Comparison of ENCODE assay signal across 27 cellular contexts in the genomic region with DNA sequence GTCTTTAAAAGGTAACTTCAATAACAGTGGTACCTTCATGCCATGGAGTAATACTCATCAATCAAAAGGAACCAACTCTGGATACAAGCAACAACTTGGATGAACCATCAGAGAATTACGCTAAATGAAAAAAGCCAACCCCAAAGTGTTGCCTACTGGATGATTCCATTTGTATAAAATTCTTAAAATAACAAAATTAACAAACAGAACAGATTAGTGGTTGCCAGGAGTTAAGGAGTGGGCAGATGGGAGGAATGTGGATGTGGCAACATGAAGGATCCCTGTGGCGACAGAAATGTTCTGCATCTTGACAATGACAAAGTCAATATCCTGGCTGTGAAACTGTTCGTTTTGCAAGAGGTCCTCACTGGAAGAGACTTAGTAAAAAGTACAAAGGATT. TPM values are rescaled to one million over a fixed set of nuclear protein-coding genes. Genes with fewer than 3 reads are reported as not detected.
DNase-seq lines count a peak whose midpoint lies in the region; ATAC-seq and TF ChIP-seq lines count a peak whose summit lies in the region.
"Had no signal": no experiment of that assay in that cellular context is flagged by ENCODE, and none has a peak within 500 bp of the region (broad histone marks: within the 10 kb centered on the region; RNA-seq: fewer than 3 reads in every experiment).

No MANE protein-coding gene starts in this region.

- H3K9ac ChIP-seq in smooth muscle cell (ENCODE audit: low read depth) (no peak overlapping the region), neural progenitor cell (no peak overlapping the region)

- H3K27ac Mint-ChIP-seq in MCF 10A (ENCODE audit: low read depth, unreplicated experiment): peak overlapping the region; percentile 87
- H3K27ac Mint-ChIP-seq in activated T-helper 17 cell treated with anti-CD3 and anti-CD28 coated beads, Interleukin-2, amount 50 U/mL, for 72 hours: no peak overlapping the region
- H3K27ac Mint-ChIP-seq in neural progenitor cell: no peak overlapping the region
- H3K27ac Mint-ChIP-seq: CD14-positive monocyte; stimulated activated effector memory CD8-positive, alpha-beta T cell treated with anti-CD3 and anti-CD28 coated beads, Interleukin-12 subunit alpha, Interleukin-12 subunit beta, amount 100 ng/mL, for 72 hours; T-helper 1 cell treated with Interleukin-12 subunit alpha and Interleukin-12 subunit beta and Interleukin-4 antibody, amounts not matched to agents 30 μg/mL and 1 μg/mL, for 36 hours had no signal

- peaks cover 31% of the 10 kb centered on the region for H3K79me2 ChIP-seq in smooth muscle cell (ENCODE audit: low read depth)
- peaks cover 31% of the 10 kb centered on the region for H3K79me2 ChIP-seq in neural progenitor cell (ENCODE audit: low read depth)

- H3K4me1 ChIP-seq in breast epithelium (no peaks in the 10 kb centered on the region), smooth muscle cell (ENCODE audit: low read depth) (peaks cover 3% of the 10 kb centered on the region), neural progenitor cell (peaks cover 7% of the 10 kb centered on the region)
- H3K4me1 ChIP-seq: foreskin keratinocyte, lower lobe of right lung had no signal

- H3K4me3 Mint-ChIP-seq in MCF 10A (ENCODE audit: unreplicated experiment) (no peak overlapping the region), neural progenitor cell (no peak overlapping the region)
- no peak overlapping the region for H3K4me3 Mint-ChIP-seq in activated T-helper 17 cell treated with anti-CD3 and anti-CD28 coated beads, Interleukin-2, amount 50 U/mL, for 72 hours
- H3K4me3 Mint-ChIP-seq: CD14-positive monocyte; stimulated activated effector memory CD8-positive, alpha-beta T cell treated with anti-CD3 and anti-CD28 coated beads, Interleukin-12 subunit alpha, Interleukin-12 subunit beta, amount 100 ng/mL, for 72 hours; T-helper 1 cell treated with Interleukin-12 subunit alpha and Interleukin-12 subunit beta and Interleukin-4 antibody, amounts not matched to agents 30 μg/mL and 1 μg/mL, for 36 hours had no signal

- no peaks in the 10 kb centered on the region for H3K27me3 Mint-ChIP-seq in MCF 10A (ENCODE audit: insufficient read depth, unreplicated experiment)
- no peaks in the 10 kb centered on the region for H3K27me3 Mint-ChIP-seq in activated T-helper 17 cell treated with anti-CD3 and anti-CD28 coated beads, Interleukin-2, amount 50 U/mL, for 72 hours
- no peaks in the 10 kb centered on the region for H3K27me3 Mint-ChIP-seq in neural progenitor cell (ENCODE audit: insufficient read depth, low read depth)

- no peak for TF ChIP-seq POLR2A in breast epithelium (IDR thresholded peaks at IDR 0.05)

- no TSS peak for BruUV-seq in MCF 10A (replicated peaks; lab: Mats Ljungman, UMichigan)

- TF ChIP-seq CTCF in MCF 10A (IDR thresholded peaks at IDR 0.05; ENCODE audit: unreplicated experiment) (no peak), breast epithelium (IDR thresholded peaks at IDR 0.05) (no peak), astrocyte of the spinal cord (IDR thresholded peaks at IDR 0.05; ENCODE audit: low read depth, low read length) (no peak), fibroblast of villous mesenchyme (IDR thresholded peaks at IDR 0.05; ENCODE audit: insufficient read depth, low read depth, low read length) (no peak), smooth muscle cell (IDR thresholded peaks at IDR 0.05; ENCODE audit: borderline replicate concordance, insufficient read depth, poor library complexity, severe bottlenecking) (no peak), neural progenitor cell (IDR thresholded peaks at IDR 0.05) (no peak)

- peaks cover 22 to 39% of the 10 kb centered on the region in 2 donors for H3K9me3 ChIP-seq in breast epithelium
- H3K9me3 ChIP-seq in smooth muscle cell (replicated peaks; ENCODE audit: low read depth): peaks cover 14% of the 10 kb centered on the region
- H3K9me3 ChIP-seq in neural progenitor cell (ENCODE audit: low read depth): peaks cover 22% of the 10 kb centered on the region

- H3F3A ChIP-seq in smooth muscle cell (ENCODE audit: low read depth): no peaks in the 10 kb centered on the region
- H3F3A ChIP-seq in neural progenitor cell (ENCODE audit: low read depth): peaks cover 19% of the 10 kb centered on the region

- H3K36me3 ChIP-seq in breast epithelium: peaks cover 8% of the 10 kb centered on the region
- peaks cover 35% of the 10 kb centered on the region for H3K36me3 ChIP-seq in smooth muscle cell (ENCODE audit: low read depth)
- peaks cover 39% of the 10 kb centered on the region for H3K36me3 ChIP-seq in neural progenitor cell
- H3K36me3 ChIP-seq: uterus had no signal

- no peaks in the 10 kb centered on the region for H4K20me1 ChIP-seq in smooth muscle cell (ENCODE audit: low read depth)
- H4K20me1 ChIP-seq in neural progenitor cell (ENCODE audit: low read depth): peaks cover under 1% of the 10 kb centered on the region

- POLR2A ChIA-PET in MCF 10A (lab: Yijun Ruan, JAX): no interaction called here

- CTCF ChIA-PET in MCF 10A (lab: Yijun Ruan, JAX): no interaction called here

- in situ Hi-C loops in astrocyte of the spinal cord (cut with HindIII; ENCODE audit: low sequenced_read_pairs): no loop called here

- ATAC-seq in activated T-helper 17 cell treated with anti-CD3 and anti-CD28 coated beads, Interleukin-2, amount 50 U/mL, for 72 hours (replicated peaks): no peak
- ATAC-seq: foreskin keratinocyte; lower lobe of right lung; right cardiac atrium; stimulated activated effector memory CD8-positive, alpha-beta T cell treated with anti-CD3 and anti-CD28 coated beads, Interleukin-12 subunit alpha, Interleukin-12 subunit beta, amount 100 ng/mL, for 72 hours had no signal

- DNase-seq in MCF 10A (ENCODE audit: unreplicated experiment) (peak; percentile 64), breast epithelium (ENCODE audit: low spot score in 2 of 2) (no peak), astrocyte of the spinal cord (ENCODE audit: low read depth, low spot score) (peak; percentile 85), fibroblast of villous mesenchyme (ENCODE audit: low read depth) (peak; percentile 50), smooth muscle cell (lab: John Stamatoyannopoulos, UW; ENCODE audit: unreplicated experiment) (no peak), neural progenitor cell (ENCODE audit: low spot score) (no peak)
- no peak for DNase-seq in stimulated activated CD4-positive, alpha-beta T cell treated with anti-CD3 and anti-CD28 coated beads, Interleukin-1b, Interleukin-23, amount 100 ng/mL, for 48 hours
- DNase-seq: activated CD4-positive, alpha-beta T cell treated with anti-CD3 and anti-CD28 coated beads, Interleukin-2, amount 50 U/mL, for 4 hours; activated gamma-delta T cell; adrenal gland; islet precursor cell; KG1; lower lobe of right lung; NCI-H1092; NCI-H2029 treated with DMSO at 0.1 percent for 48 hours; NK-92 treated with Interleukin-12 subunit alpha and Interleukin-12 subunit beta, amount 100 ng/mL, for 24 hours; nucleus accumbens; right cardiac atrium; uterus; WERI-Rb-1 had no signal

- intact Hi-C loops in MCF 10A (cut with micrococcal nuclease): no loop called here
- intact Hi-C loops in breast epithelium (cut with DNase I; ENCODE audit: low total_unique reads): no loop called here

- H2AFZ ChIP-seq in smooth muscle cell (ENCODE audit: low read depth): no peak overlapping the region
- H2AFZ ChIP-seq in neural progenitor cell (replicated peaks): no peak overlapping the region
- H2AFZ ChIP-seq: hepatocyte had no signal

- H3K4me2 ChIP-seq in smooth muscle cell: peak overlapping the region; percentile 13
- no peak overlapping the region for H3K4me2 ChIP-seq in neural progenitor cell
- H3K4me2 ChIP-seq: hepatocyte had no signal

- WGBS in smooth muscle cell (ENCODE audit: low lambda C conversion rate): 47% methylated on average over 3 of the region's 3 CpGs

- H3K27me3 ChIP-seq in breast epithelium (no peaks in the 10 kb centered on the region), smooth muscle cell (ENCODE audit: low read depth) (no peaks in the 10 kb centered on the region), neural progenitor cell (no peaks in the 10 kb centered on the region)
- H3K27me3 ChIP-seq: adrenal gland, foreskin keratinocyte, hepatocyte, uterus had no signal

- H3K27ac ChIP-seq in breast epithelium (no peak overlapping the region), smooth muscle cell (ENCODE audit: low read depth) (peak overlapping the region; percentile 56), neural progenitor cell (no peak overlapping the region)
- H3K27ac ChIP-seq: 22Rv1, adrenal gland, foreskin keratinocyte, hepatocyte, lower lobe of right lung, uterus, WERI-Rb-1 had no signal

- H3K4me1 Mint-ChIP-seq in MCF 10A (ENCODE audit: insufficient read depth, unreplicated experiment): peaks cover 8% of the 10 kb centered on the region
- peaks cover 14% of the 10 kb centered on the region for H3K4me1 Mint-ChIP-seq in activated T-helper 17 cell treated with anti-CD3 and anti-CD28 coated beads, Interleukin-2, amount 50 U/mL, for 72 hours
- H3K4me1 Mint-ChIP-seq in neural progenitor cell: peaks cover 13% of the 10 kb centered on the region
- H3K4me1 Mint-ChIP-seq: CD14-positive monocyte had no signal

- H3K4me3 ChIP-seq in breast epithelium (no peak overlapping the region), astrocyte of the spinal cord (ENCODE audit: low read depth, low read length) (no peak overlapping the region), fibroblast of villous mesenchyme (ENCODE audit: low read depth, low read length) (no peak overlapping the region), smooth muscle cell (no peak overlapping the region), neural progenitor cell (no peak overlapping the region)
- H3K4me3 ChIP-seq: adrenal gland, hepatocyte, lower lobe of right lung, uterus had no signal

- H3K36me3 Mint-ChIP-seq in MCF 10A (ENCODE audit: insufficient read depth, unreplicated experiment) (peaks cover 83% of the 10 kb centered on the region), neural progenitor cell (peaks cover 66% of the 10 kb centered on the region)
- peaks cover 100% of the 10 kb centered on the region for H3K36me3 Mint-ChIP-seq in activated T-helper 17 cell treated with anti-CD3 and anti-CD28 coated beads, Interleukin-2, amount 50 U/mL, for 72 hours (ENCODE audit: low read depth)

- H3K9me3 Mint-ChIP-seq in MCF 10A (ENCODE audit: unreplicated experiment) (peaks cover 25% of the 10 kb centered on the region), neural progenitor cell (peaks cover 33% of the 10 kb centered on the region)
- H3K9me3 Mint-ChIP-seq in activated T-helper 17 cell treated with anti-CD3 and anti-CD28 coated beads, Interleukin-2, amount 50 U/mL, for 72 hours: peaks cover 8% of the 10 kb centered on the region

RNA-seq across cellular contexts. Expression of a gene that starts 50.5 kb away (rescaled TPM):
- total RNA-seq in MCF 10A (2022) (65.5 and 68.0 TPM in 2 replicates), breast epithelium (100 to 1,000 TPM in 1 of 3 donors, 10 to 100 TPM in 2; 89.8 to 109 (median 99.7) TPM), fibroblast of villous mesenchyme (110 and 132 TPM in 2 replicates), smooth muscle cell (153 and 168 TPM in 2 replicates), neural progenitor cell (ENCODE audit: low replicate concordance) (86.3 and 119 TPM in 2 replicates)
- polyA plus RNA-seq in smooth muscle cell: 71.4 and 75.6 TPM in 2 replicates
- 10 to 100 TPM; 45.6 to 66.9 TPM for total RNA-seq in activated T-helper 17 cell treated with anti-CD3 and anti-CD28 coated beads, Interleukin-2, amount 50 U/mL, for 72 hours

Comparison
In these comparisons a context has a peak if more than half of its experiments do, and no peak if none do; other contexts are left out.
1. DNase-seq: peak in MCF 10A (single experiment), astrocyte of the spinal cord (single experiment) and fibroblast of villous mesenchyme (single experiment); none in breast epithelium (0 of 2), smooth muscle cell (single experiment), stimulated activated CD4-positive, alpha-beta T cell treated with anti-CD3 and anti-CD28 coated beads, Interleukin-1b, Interleukin-23, amount 100 ng/mL, for 48 hours (single experiment) and neural progenitor cell (single experiment).